Comparison of ENCODE assay signal across 8 cellular contexts in the genomic region with DNA sequence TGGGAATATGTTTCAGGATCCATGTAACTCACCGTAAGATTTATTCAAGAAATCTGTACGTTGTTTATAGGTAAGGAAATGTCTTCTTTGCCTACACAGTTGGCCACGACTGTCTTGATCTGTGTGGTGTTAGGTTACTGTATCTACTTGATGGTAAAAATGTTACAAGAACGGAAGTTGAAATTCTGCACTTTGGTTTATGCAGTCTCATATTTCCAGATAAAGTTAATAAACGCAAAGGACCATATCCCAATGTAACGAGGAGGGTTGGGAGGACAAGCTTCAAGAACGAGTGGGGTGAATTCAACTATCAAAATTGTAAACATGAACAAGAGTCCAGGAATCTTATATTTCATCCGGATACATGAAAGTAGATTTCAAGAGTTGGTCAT. TPM values are rescaled to one million over a fixed set of nuclear protein-coding genes. Genes with fewer than 3 reads are reported as not detected.
DNase-seq lines count a peak whose midpoint lies in the region; ATAC-seq and TF ChIP-seq lines count a peak whose summit lies in the region.

No MANE protein-coding gene starts in this region.

- in situ Hi-C loops in astrocyte of the spinal cord (cut with HindIII; ENCODE audit: low sequenced_read_pairs): no loop called here

- peaks cover 13% of the 10 kb centered on the region for H3K4me1 Mint-ChIP-seq in type B pancreatic cell (ENCODE audit: unreplicated experiment)

- H3K27me3 ChIP-seq in right lobe of liver: no peaks in the 10 kb centered on the region

- no peaks in the 10 kb centered on the region for H3K9me3 ChIP-seq in right lobe of liver

- WGBS in right lobe of liver (ENCODE audit: insufficient coverage, low coverage, low lambda C conversion rate, missing lambda C conversion rate): 9% methylated on average over 8 of the region's 8 CpGs

- DNase-seq in AG04449 (ENCODE audit: low read depth, low spot score) (no peak), HEK293T (ENCODE audit: extremely low spot score) (peak; percentile 14), astrocyte of the spinal cord (ENCODE audit: low read depth, low spot score) (peak; percentile 35), right lobe of liver (no peak), type B pancreatic cell (ENCODE audit: extremely low spot score, unreplicated experiment) (no peak), cortex of kidney (lab: John Stamatoyannopoulos, UW) (no peak), putamen (ENCODE audit: low spot score) (no peak)

- no peak for ATAC-seq in right lobe of liver
- no peak for ATAC-seq in GM19023 (IDR thresholded peaks at IDR 0.05; ENCODE audit: unreplicated experiment)

- H3K36me3 Mint-ChIP-seq in type B pancreatic cell: peaks cover 3% of the 10 kb centered on the region

- intact Hi-C loops in right lobe of liver (cut with DNase I): no loop called here

- CTCF ChIA-PET in AG04449 (lab: Yijun Ruan, JAX): interaction anchor here (1.2 to 2.0 kb wide), 2 partner anchors 41 to 50 kb away, joined by 3 to 6 read pairs; no protein-coding TSS in a partner anchor
- CTCF ChIA-PET in HEK293T (lab: Yijun Ruan, JAX): no interaction called here

- H3K4me3 Mint-ChIP-seq in type B pancreatic cell: peak overlapping the region; percentile 99

- POLR2A ChIA-PET in AG04449 (lab: Yijun Ruan, JAX) (interaction anchor here (1.2 kb wide), 1 partner anchor 1133 kb away, joined by 3 read pairs; a partner anchor contains a TSS), HEK293T (lab: Yijun Ruan, JAX) (interaction anchor here (1.0 to 2.6 kb wide), 4 partner anchors 22 to 331 kb away, joined by 3 to 7 read pairs (median 6); a partner anchor contains a TSS)

- no peaks in the 10 kb centered on the region for H3K27me3 Mint-ChIP-seq in type B pancreatic cell

- no peak for TF ChIP-seq CTCF in AG04449 (IDR thresholded peaks at IDR 0.05; ENCODE audit: insufficient read depth, low read length, missing control alignments)
- TF ChIP-seq CTCF in astrocyte of the spinal cord (IDR thresholded peaks at IDR 0.05; ENCODE audit: low read depth, low read length): no peak
- no peak for TF ChIP-seq CTCF in right lobe of liver (IDR thresholded peaks at IDR 0.05)
- no peak for TF ChIP-seq CTCF in type B pancreatic cell (conservative IDR thresholded peaks at IDR 0.05)

- peak overlapping the region; percentile 99 for H3K27ac ChIP-seq in right lobe of liver

- no peak for TF ChIP-seq POLR2A in right lobe of liver (IDR thresholded peaks at IDR 0.05)

- H3K36me3 ChIP-seq in right lobe of liver: no peaks in the 10 kb centered on the region

- H3K4me1 ChIP-seq in right lobe of liver: peaks cover 0 to 49% (median 13%) of the 10 kb centered on the region in 4 donors

- peak overlapping the region; percentile 89 for H3K27ac Mint-ChIP-seq in type B pancreatic cell

- no peaks in the 10 kb centered on the region for H3K9me3 Mint-ChIP-seq in type B pancreatic cell

- H3K4me3 ChIP-seq in AG04449 (ENCODE audit: low read depth, low read length) (peak overlapping the region; percentile 73), astrocyte of the spinal cord (ENCODE audit: low read depth, low read length) (peak overlapping the region; percentile 65), right lobe of liver (peak overlapping the region; percentile 83 to 91 (median 84))

TF ChIP-seq in HEK293T, 16 proteins besides CTCF, POLR2A, EP300 and RAD21:
- TF ChIP-seq LEF1 (IDR thresholded peaks at IDR 0.05; ENCODE audit: borderline replicate concordance) (no peak), ZNF384 (IDR thresholded peaks at IDR 0.05) (no peak), ELF4 (IDR thresholded peaks at IDR 0.05) (no peak), FOXA1 (IDR thresholded peaks at IDR 0.05) (no peak), BHLHE40 (IDR thresholded peaks at IDR 0.05; ENCODE audit: borderline replicate concordance) (no peak), FOXM1 (IDR thresholded peaks at IDR 0.05; ENCODE audit: borderline replicate concordance) (no peak), CTBP1 (IDR thresholded peaks at IDR 0.05; ENCODE audit: borderline replicate concordance) (no peak), SUZ12 (IDR thresholded peaks at IDR 0.05) (no peak), HDGF (IDR thresholded peaks at IDR 0.05; ENCODE audit: borderline replicate concordance) (no peak), L3MBTL2 (conservative IDR thresholded peaks at IDR 0.05) (no peak), NFRKB (IDR thresholded peaks at IDR 0.05) (no peak), SP1 (IDR thresholded peaks at IDR 0.05) (no peak), ARNT (IDR thresholded peaks at IDR 0.05) (no peak), FOXK2 (IDR thresholded peaks at IDR 0.05) (no peak), TARDBP (IDR thresholded peaks at IDR 0.05) (no peak)
- TF ChIP-seq, protein P1, sequence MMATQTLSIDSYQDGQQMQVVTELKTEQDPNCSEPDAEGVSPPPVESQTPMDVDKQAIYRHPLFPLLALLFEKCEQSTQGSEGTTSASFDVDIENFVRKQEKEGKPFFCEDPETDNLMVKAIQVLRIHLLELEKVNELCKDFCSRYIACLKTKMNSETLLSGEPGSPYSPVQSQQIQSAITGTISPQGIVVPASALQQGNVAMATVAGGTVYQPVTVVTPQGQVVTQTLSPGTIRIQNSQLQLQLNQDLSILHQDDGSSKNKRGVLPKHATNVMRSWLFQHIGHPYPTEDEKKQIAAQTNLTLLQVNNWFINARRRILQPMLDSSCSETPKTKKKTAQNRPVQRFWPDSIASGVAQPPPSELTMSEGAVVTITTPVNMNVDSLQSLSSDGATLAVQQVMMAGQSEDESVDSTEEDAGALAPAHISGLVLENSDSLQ (IDR thresholded peaks at IDR 0.05): no peak

RNA-seq across cellular contexts. Expression of a gene that starts 1.0 kb away (rescaled TPM):
- 10 to 100 TPM; 12.1 to 20.3 (median 17.6) TPM for total RNA-seq in right lobe of liver
- total RNA-seq in type B pancreatic cell (ENCODE audit: low replicate concordance): 14.1 and 20.8 TPM in 2 replicates

RNA-seq across cellular contexts. Expression of a gene that starts 50.6 kb away (rescaled TPM):
- total RNA-seq in right lobe of liver (100 to 1,000 TPM in 2 of 6 experiments, 10 to 100 TPM in 4; 56.1 to 130 (median 60.9) TPM), type B pancreatic cell (ENCODE audit: low replicate concordance) (117 and 138 TPM in 2 replicates)

RNA-seq across cellular contexts. Expression of a gene that starts 51.4 kb away (rescaled TPM):
- total RNA-seq in right lobe of liver: 10 to 100 TPM; 39.6 to 52.7 (median 47.7) TPM
- 71.5 and 91.0 TPM in 2 replicates for total RNA-seq in type B pancreatic cell (ENCODE audit: low replicate concordance)

Comparison
In these comparisons a context has a peak if more than half of its experiments do, and no peak if none do; other contexts are left out.
1. DNase-seq: peak in HEK293T (single experiment) and astrocyte of the spinal cord (single experiment); none in AG04449 (single experiment), right lobe of liver (0 of 3), type B pancreatic cell (single experiment), cortex of kidney (single experiment) and putamen (single experiment).
2. Peak in every context shown above with its lines, with median percentiles within 50 percentile points of each other: H3K4me3 ChIP-seq.